ENCODE assay signal across 8 cellular contexts in genomic region chr7:33774762-33775523, GRCh38.
DNase-seq lines count a peak whose midpoint lies in the region; ATAC-seq, FAIRE-seq and TF ChIP-seq lines count a peak whose summit lies in the region.
"Had no signal": no experiment of that assay in that cellular context is flagged by ENCODE, and none has a peak within 500 bp of the region (broad histone marks: within the 10 kb centered on the region; RNA-seq: fewer than 3 reads in every experiment).

No MANE protein-coding gene starts in this region.

- H3K9me3 ChIP-seq in heart left ventricle (no peaks in the 10 kb centered on the region), small intestine (ENCODE audit: control insufficient read depth, low read depth) (no peaks in the 10 kb centered on the region)

- ATAC-seq in heart left ventricle (peak; percentile 66 to 81 (median 72)), HG03342 (IDR thresholded peaks at IDR 0.05; ENCODE audit: unreplicated experiment) (no peak)
- ATAC-seq in activated naive CD8-positive, alpha-beta T cell treated with anti-CD3 and anti-CD28 coated beads, Interleukin-2, amount 50 U/mL, for 24 hours: no peak

- no peaks in the 10 kb centered on the region for H3K4me1 Mint-ChIP-seq in Calu3 (ENCODE audit: low read depth, unreplicated experiment)
- H3K4me1 Mint-ChIP-seq in activated naive CD8-positive, alpha-beta T cell treated with anti-CD3 and anti-CD28 coated beads, Interleukin-2, amount 50 U/mL, for 24 hours: peaks cover 2% of the 10 kb centered on the region

- no peak for TF ChIP-seq POLR2A in heart left ventricle (IDR thresholded peaks at IDR 0.05)

- no peak overlapping the region for H3K27ac Mint-ChIP-seq in Calu3 (ENCODE audit: unreplicated experiment)
- H3K27ac Mint-ChIP-seq in activated naive CD8-positive, alpha-beta T cell treated with anti-CD3 and anti-CD28 coated beads, Interleukin-2, amount 50 U/mL, for 24 hours: no peak overlapping the region

- no peak for TF ChIP-seq CTCF in heart left ventricle (IDR thresholded peaks at IDR 0.05)
- no peak for TF ChIP-seq CTCF in Calu3 (IDR thresholded peaks at IDR 0.05; ENCODE audit: unreplicated experiment)

- intact Hi-C loops in heart left ventricle (cut with DNase I): no loop called here
- intact Hi-C loops in Calu3 (cut with micrococcal nuclease; ENCODE audit: unreplicated experiment): no loop called here

- peak; percentile 35 for DNase-seq in HEK293T (ENCODE audit: extremely low spot score)
- DNase-seq in amniotic epithelial cell (ENCODE audit: low read depth): peak; percentile 98
- DNase-seq in heart left ventricle: peak in 4 of 5 donors; percentile 31 to 75 (median 54)
- DNase-seq in small intestine: peak; percentile 4
- DNase-seq in Calu3: no peak
- no peak for DNase-seq in activated naive CD8-positive, alpha-beta T cell treated with anti-CD3 and anti-CD28 coated beads, Interleukin-2, amount 50 U/mL, for 24 hours
- DNase-seq: activated naive CD4-positive, alpha-beta T cell treated with anti-CD3 and anti-CD28 coated beads, Interleukin-2, amount 50 U/mL, for 16 hours had no signal

- no peak overlapping the region for H3K4me3 Mint-ChIP-seq in Calu3 (ENCODE audit: low read depth, unreplicated experiment)
- no peak overlapping the region for H3K4me3 Mint-ChIP-seq in activated naive CD8-positive, alpha-beta T cell treated with anti-CD3 and anti-CD28 coated beads, Interleukin-2, amount 50 U/mL, for 24 hours

- peak overlapping the region in 7 of 12 donors; percentile 3 to 49 (median 22) for H3K27ac ChIP-seq in heart left ventricle
- peak overlapping the region in 1 of 2 donors; percentile 17 for H3K27ac ChIP-seq in small intestine (ENCODE audit: low read depth in 1 of 2, low read length in 1 of 2)

- peaks cover 42% of the 10 kb centered on the region for H3K27me3 Mint-ChIP-seq in Calu3 (ENCODE audit: unreplicated experiment)
- no peaks in the 10 kb centered on the region for H3K27me3 Mint-ChIP-seq in activated naive CD8-positive, alpha-beta T cell treated with anti-CD3 and anti-CD28 coated beads, Interleukin-2, amount 50 U/mL, for 24 hours

- POLR2A ChIA-PET in HEK293T (lab: Yijun Ruan, JAX): no interaction called here

- H3K36me3 ChIP-seq in heart left ventricle: no peaks in the 10 kb centered on the region
- H3K36me3 ChIP-seq in small intestine (ENCODE audit: control insufficient read depth in 2 of 2, insufficient read depth in 2 of 2, low read length in 2 of 2): no peaks in the 10 kb centered on the region

- H3K9me3 Mint-ChIP-seq in Calu3 (ENCODE audit: low read depth, unreplicated experiment): no peaks in the 10 kb centered on the region
- H3K9me3 Mint-ChIP-seq in activated naive CD8-positive, alpha-beta T cell treated with anti-CD3 and anti-CD28 coated beads, Interleukin-2, amount 50 U/mL, for 24 hours: no peaks in the 10 kb centered on the region

- H3K4me1 ChIP-seq in heart left ventricle (peaks cover 0 to 19% (median 2%) of the 10 kb centered on the region in 12 donors), small intestine (ENCODE audit: control insufficient read depth in 2 of 2, insufficient read depth in 1 of 2, low read depth in 1 of 2, low read length in 1 of 2) (no peaks in the 10 kb centered on the region)

- H3K27me3 ChIP-seq in heart left ventricle: no peaks in the 10 kb centered on the region
- no peaks in the 10 kb centered on the region for H3K27me3 ChIP-seq in small intestine (ENCODE audit: control insufficient read depth in 2 of 2, insufficient read depth in 2 of 2, low read length in 2 of 2)

- 44 to 50% (median 47%) methylated on average over 6 of the region's 6 CpGs for WGBS in heart left ventricle, 4 donors
- WGBS in small intestine, 3 donors: 47 to 53% (median 47%) methylated on average over 6 of the region's 6 CpGs

- no TSS peak for BruUV-seq in Calu3 (replicated peaks; lab: Mats Ljungman, UMichigan)

- FAIRE-seq in small intestine (lab: Jason Lieb, UNC): no peak

- H3K4me3 ChIP-seq in heart left ventricle (no peak overlapping the region), small intestine (ENCODE audit: low read depth in 1 of 2, low read length in 2 of 2) (no peak overlapping the region)

- no peaks in the 10 kb centered on the region for H3K36me3 Mint-ChIP-seq in Calu3 (ENCODE audit: insufficient read depth, unreplicated experiment)
- no peaks in the 10 kb centered on the region for H3K36me3 Mint-ChIP-seq in activated naive CD8-positive, alpha-beta T cell treated with anti-CD3 and anti-CD28 coated beads, Interleukin-2, amount 50 U/mL, for 24 hours (ENCODE audit: low read depth)

- CTCF ChIA-PET in HEK293T (lab: Yijun Ruan, JAX): interaction anchor here (0.5 to 1.0 kb wide), 2 partner anchors 12 to 32 kb away, joined by 3 read pairs; no protein-coding TSS in a partner anchor
- CTCF ChIA-PET in Calu3 (lab: Charles Lee): no interaction called here

TF ChIP-seq in HEK293T, 16 proteins besides CTCF, POLR2A, EP300 and RAD21:
- TF ChIP-seq FOXM1 (IDR thresholded peaks at IDR 0.05; ENCODE audit: borderline replicate concordance): no peak
- TF ChIP-seq PKNOX1 (IDR thresholded peaks at IDR 0.05): no peak
- TF ChIP-seq ZNF384 (IDR thresholded peaks at IDR 0.05): no peak
- no peak for TF ChIP-seq L3MBTL2 (conservative IDR thresholded peaks at IDR 0.05)
- TF ChIP-seq FOXA1 (IDR thresholded peaks at IDR 0.05): no peak
- TF ChIP-seq ARNT (IDR thresholded peaks at IDR 0.05): no peak
- TF ChIP-seq HDGF (IDR thresholded peaks at IDR 0.05; ENCODE audit: borderline replicate concordance): no peak
- no peak for TF ChIP-seq FOXK2 (IDR thresholded peaks at IDR 0.05)
- TF ChIP-seq SP1 (IDR thresholded peaks at IDR 0.05): no peak

Comparison
In these comparisons a context has a peak if more than half of its experiments do, and no peak if none do; other contexts are left out.
1. DNase-seq: peak in HEK293T (single experiment), amniotic epithelial cell (single experiment), heart left ventricle (4 of 5) and small intestine (single experiment); none in Calu3 (single experiment) and activated naive CD8-positive, alpha-beta T cell treated with anti-CD3 and anti-CD28 coated beads, Interleukin-2, amount 50 U/mL, for 24 hours (single experiment).
2. ATAC-seq: peak in heart left ventricle (4 of 4); none in HG03342 (single experiment) and activated naive CD8-positive, alpha-beta T cell treated with anti-CD3 and anti-CD28 coated beads, Interleukin-2, amount 50 U/mL, for 24 hours (single experiment).